Comparison of ENCODE assay signal across 23 cellular contexts in the genomic region with DNA sequence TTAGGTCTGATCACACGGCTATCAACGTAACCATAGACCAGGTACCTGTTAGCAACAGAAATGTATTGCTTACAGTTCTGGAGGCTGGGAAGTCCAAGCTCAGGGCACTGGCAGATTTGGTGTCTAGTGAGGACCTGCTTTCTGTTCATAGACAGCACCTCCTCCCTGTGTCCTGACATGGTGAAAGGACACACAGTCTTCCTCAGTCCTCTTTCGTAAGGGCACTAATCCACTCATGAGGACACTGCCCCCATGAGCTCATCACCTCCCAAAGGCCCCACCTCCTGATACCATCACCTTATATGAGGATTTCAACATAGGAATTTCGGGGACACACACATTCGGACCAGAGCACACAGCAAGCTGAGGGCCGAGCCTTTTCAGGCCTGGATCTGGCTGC.
"Had no signal": no experiment of that assay in that cellular context is flagged by ENCODE, and none has a peak within 500 bp of the region (broad histone marks: within the 10 kb centered on the region; RNA-seq: fewer than 3 reads in every experiment).

No MANE protein-coding gene starts in this region.

- H3K9me3 Mint-ChIP-seq: activated CD4-positive, alpha-beta memory T cell treated with anti-CD3 and anti-CD28 coated beads, Interleukin-2, amount 10 ng/mL, durations not matched to agents 7 days and 5 days; activated naive CD4-positive, alpha-beta T cell treated with anti-CD3 and anti-CD28 coated beads, Interleukin-2, amount 10 ng/mL, durations not matched to agents 7 days and 5 days; activated naive CD8-positive, alpha-beta T cell treated with anti-CD3 and anti-CD28 coated beads for 36 hours; activated T-helper 17 cell treated with anti-CD3 and anti-CD28 coated beads, Interleukin-2, amount 50 U/mL, for 72 hours; IgD-negative memory B cell had no signal

- ATAC-seq: activated T-helper 17 cell treated with anti-CD3 and anti-CD28 coated beads, Interleukin-2, amount 50 U/mL, for 72 hours; T-helper 17 cell had no signal

- H3K4me3 Mint-ChIP-seq: activated CD4-positive, alpha-beta memory T cell treated with anti-CD3 and anti-CD28 coated beads, Interleukin-2, amount 10 ng/mL, durations not matched to agents 7 days and 5 days; activated naive CD4-positive, alpha-beta T cell treated with anti-CD3 and anti-CD28 coated beads, Interleukin-2, amount 10 ng/mL, durations not matched to agents 7 days and 5 days; activated naive CD8-positive, alpha-beta T cell treated with anti-CD3 and anti-CD28 coated beads for 36 hours; activated T-helper 17 cell treated with anti-CD3 and anti-CD28 coated beads, Interleukin-2, amount 50 U/mL, for 72 hours; IgD-negative memory B cell; T-helper 17 cell had no signal

- H3K27me3 ChIP-seq: brain microvascular endothelial cell had no signal

- DNase-seq: activated CD4-positive, alpha-beta memory T cell treated with anti-CD3 and anti-CD28 coated beads, Interleukin-2, amount 10 ng/mL, durations not matched to agents 7 days and 5 days; activated CD4-positive, alpha-beta T cell treated with anti-CD3 and anti-CD28 coated beads, Interleukin-2, amount 50 U/mL, for 1 hour; activated CD4-positive, CD25-positive, alpha-beta regulatory T cell; activated gamma-delta T cell treated with Interleukin-2 at 50 U/mL for 16 hours; activated naive CD4-positive, alpha-beta T cell treated with anti-CD3 and anti-CD28 coated beads, Interleukin-2, amount 10 ng/mL, durations not matched to agents 7 days and 5 days; activated naive CD8-positive, alpha-beta T cell treated with anti-CD3 and anti-CD28 coated beads for 36 hours; activated T-cell treated with anti-CD3 and anti-CD28 coated beads for 4 hours; activated T-cell treated with anti-CD3 and anti-CD28 coated beads, Interleukin-2, amount 50 U/mL, for 48 hours; brain microvascular endothelial cell; KG1; NCI-H1048; NCI-H1417; NCI-H1930; NCI-H2171; NCI-H226; NCI-H526 treated with DMSO at 0.1 percent for 48 hours; NCI-H82; OCI-M1; SIG-M5; T-helper 17 cell; T-helper 9 cell had no signal

- H3K27ac Mint-ChIP-seq: activated CD4-positive, alpha-beta memory T cell treated with anti-CD3 and anti-CD28 coated beads, Interleukin-2, amount 10 ng/mL, durations not matched to agents 7 days and 5 days; activated naive CD4-positive, alpha-beta T cell treated with anti-CD3 and anti-CD28 coated beads, Interleukin-2, amount 10 ng/mL, durations not matched to agents 7 days and 5 days; activated naive CD8-positive, alpha-beta T cell treated with anti-CD3 and anti-CD28 coated beads for 36 hours; activated T-helper 17 cell treated with anti-CD3 and anti-CD28 coated beads, Interleukin-2, amount 50 U/mL, for 72 hours; IgD-negative memory B cell; T-helper 17 cell had no signal

- H3K27me3 Mint-ChIP-seq: activated CD4-positive, alpha-beta memory T cell treated with anti-CD3 and anti-CD28 coated beads, Interleukin-2, amount 10 ng/mL, durations not matched to agents 7 days and 5 days; activated naive CD4-positive, alpha-beta T cell treated with anti-CD3 and anti-CD28 coated beads, Interleukin-2, amount 10 ng/mL, durations not matched to agents 7 days and 5 days; activated naive CD8-positive, alpha-beta T cell treated with anti-CD3 and anti-CD28 coated beads for 36 hours had no signal

- H3K4me1 Mint-ChIP-seq: activated CD4-positive, alpha-beta memory T cell treated with anti-CD3 and anti-CD28 coated beads, Interleukin-2, amount 10 ng/mL, durations not matched to agents 7 days and 5 days; activated naive CD4-positive, alpha-beta T cell treated with anti-CD3 and anti-CD28 coated beads, Interleukin-2, amount 10 ng/mL, durations not matched to agents 7 days and 5 days; activated naive CD8-positive, alpha-beta T cell treated with anti-CD3 and anti-CD28 coated beads for 36 hours; activated T-helper 17 cell treated with anti-CD3 and anti-CD28 coated beads, Interleukin-2, amount 50 U/mL, for 72 hours; IgD-negative memory B cell; T-helper 17 cell had no signal

- H3K27ac ChIP-seq: brain microvascular endothelial cell had no signal

- H3K36me3 Mint-ChIP-seq: activated naive CD4-positive, alpha-beta T cell treated with anti-CD3 and anti-CD28 coated beads, Interleukin-2, amount 10 ng/mL, durations not matched to agents 7 days and 5 days; activated naive CD8-positive, alpha-beta T cell treated with anti-CD3 and anti-CD28 coated beads for 36 hours had no signal

- H3K36me3 ChIP-seq: brain microvascular endothelial cell had no signal
